Comparison of ENCODE assay signal across 1 cellular context in the genomic region with DNA sequence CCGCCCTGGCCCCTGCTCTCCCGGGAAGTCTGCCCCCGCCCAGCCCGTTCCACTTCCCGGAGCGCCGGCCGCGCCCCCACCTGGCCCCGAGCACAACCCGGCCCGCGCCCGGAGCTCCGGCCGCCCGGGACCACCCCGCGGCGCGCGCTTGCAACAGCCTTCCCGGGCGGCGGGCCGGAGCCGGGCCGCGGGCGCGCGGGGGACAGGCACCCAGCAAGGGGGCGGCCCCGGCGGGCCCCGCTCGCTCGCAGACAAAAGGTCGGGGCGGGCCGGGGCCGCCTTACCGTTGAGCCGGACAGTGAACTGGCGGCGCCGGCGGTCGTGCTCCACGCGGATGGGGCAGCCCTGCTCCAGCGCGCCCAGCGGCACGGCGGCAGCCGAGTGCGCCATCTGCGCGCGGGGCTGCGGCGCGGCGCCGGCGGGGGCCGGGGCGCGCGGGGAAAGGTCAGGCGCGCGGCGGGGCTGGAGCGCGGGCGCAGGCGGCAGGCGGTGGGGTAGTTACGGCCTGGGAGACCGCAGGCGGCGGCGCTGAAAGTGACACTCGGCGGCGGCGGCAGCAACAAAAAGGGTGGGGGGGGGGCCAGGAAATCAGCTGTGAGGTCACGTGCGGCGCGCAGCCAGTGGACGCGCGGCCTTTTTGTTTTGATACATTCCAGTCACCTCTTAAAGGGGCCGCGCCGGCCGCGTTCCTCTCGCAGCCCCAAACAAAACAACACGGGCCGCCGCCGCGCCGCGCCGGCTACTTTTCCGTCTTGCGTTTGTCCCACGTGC.
A peak's percentile ranks its signal among the peaks of the same experiment; 100 is the strongest.
TF ChIP-seq lines count a peak whose summit lies in the region.

A gene with protein sequence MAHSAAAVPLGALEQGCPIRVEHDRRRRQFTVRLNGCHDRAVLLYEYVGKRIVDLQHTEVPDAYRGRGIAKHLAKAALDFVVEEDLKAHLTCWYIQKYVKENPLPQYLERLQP (minus strand): TSS at position 536 of the 771 bp plus-strand sequence. CDS start 146 bp downstream, at position 390.

TF ChIP-seq in HepG2, 621 proteins besides CTCF, POLR2A, EP300 and RAD21 (continued from another document):
- TF ChIP-seq, protein P1, sequence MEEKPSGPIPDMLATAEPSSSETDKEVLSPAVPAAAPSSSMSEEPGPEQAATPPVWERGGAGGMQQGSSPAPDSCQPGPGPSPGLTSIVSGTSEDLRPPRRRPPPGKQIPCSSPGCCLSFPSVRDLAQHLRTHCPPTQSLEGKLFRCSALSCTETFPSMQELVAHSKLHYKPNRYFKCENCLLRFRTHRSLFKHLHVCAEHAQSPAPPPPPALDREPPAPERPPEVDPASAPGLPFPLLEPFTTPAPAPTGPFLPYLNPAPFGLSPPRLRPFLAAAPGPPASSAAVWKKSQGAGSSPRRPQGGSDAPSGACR (CRISPR knock-in tag; IDR thresholded peaks at IDR 0.05), result no peak
- no peak for TF ChIP-seq ZFP37 (CRISPR knock-in tag; IDR thresholded peaks at IDR 0.05; ENCODE audit: borderline replicate concordance)
- TF ChIP-seq NFYB (CRISPR knock-in tag; IDR thresholded peaks at IDR 0.05), result peak; percentile 80
- no peak for TF ChIP-seq REL (CRISPR knock-in tag; conservative IDR thresholded peaks at IDR 0.05)
- TF ChIP-seq WIZ (CRISPR knock-in tag; IDR thresholded peaks at IDR 0.05), result no peak
- no peak for TF ChIP-seq ZNF652 (CRISPR knock-in tag; IDR thresholded peaks at IDR 0.05; ENCODE audit: borderline replicate concordance, low read depth)
